In the genomic region with DNA sequence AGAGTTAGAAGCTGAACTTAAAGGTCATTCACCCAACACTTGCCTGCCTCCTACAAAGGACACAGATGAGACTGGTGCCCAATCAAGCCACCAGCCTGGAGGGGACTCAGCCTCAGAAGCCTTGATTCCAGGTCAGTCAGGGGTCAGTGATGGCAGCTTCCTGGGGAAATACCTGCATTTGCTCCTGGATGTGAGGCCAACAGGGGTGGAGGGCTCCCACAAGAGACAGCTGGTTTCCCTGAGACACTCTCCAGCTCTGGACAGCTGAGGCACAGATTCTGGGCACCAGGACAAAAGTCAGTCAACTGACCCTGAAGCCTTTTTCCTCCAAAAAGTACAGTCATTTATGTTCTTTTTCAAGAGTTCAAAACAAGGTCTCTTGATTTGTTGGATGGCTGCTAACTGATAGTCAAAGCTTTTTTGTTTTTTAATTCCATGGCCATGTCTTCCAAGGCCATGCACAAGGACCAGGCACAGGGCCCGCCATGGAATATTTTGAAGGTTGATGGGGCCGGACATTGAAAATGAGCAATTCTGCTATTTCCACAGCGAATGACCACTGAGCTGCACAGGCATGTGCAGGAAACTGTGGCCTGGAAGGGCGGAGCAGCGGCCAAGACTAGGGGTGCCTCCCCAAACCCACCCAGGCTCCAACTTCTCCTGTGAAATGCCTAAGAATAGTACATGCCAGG, we compare ENCODE assay signal across 10 cellular contexts. TPM values are rescaled to one million over a fixed set of nuclear protein-coding genes. Genes with fewer than 3 reads are reported as not detected.
DNase-seq lines count a peak whose midpoint lies in the region; ATAC-seq, FAIRE-seq and TF ChIP-seq lines count a peak whose summit lies in the region.
"Had no signal": no experiment of that assay in that cellular context is flagged by ENCODE, and none has a peak within 500 bp of the region (broad histone marks: within the 10 kb centered on the region; RNA-seq: fewer than 3 reads in every experiment).

No MANE protein-coding gene starts in this region.

- DNase-seq in activated T-cell treated with anti-CD3 and anti-CD28 coated beads, Interleukin-2, amount 50 U/mL, for 4 hours, result no peak
- DNase-seq in activated T-cell treated with anti-CD3 and anti-CD28 coated beads for 4 hours (no peak), kidney (peak; percentile 52), thoracic aorta (ENCODE audit: low spot score) (no peak), GDM1 (lab: John Stamatoyannopoulos, UW) (no peak), 8988T (no peak)
- DNase-seq in activated naive CD8-positive, alpha-beta T cell treated with anti-CD3 and anti-CD28 coated beads, Interleukin-2, amount 50 U/mL, for 24 hours, result no peak
- no peak for DNase-seq in activated CD8-positive, alpha-beta memory T cell treated with anti-CD3 and anti-CD28 coated beads for 24 hours
- DNase-seq: activated CD8-positive, alpha-beta T cell treated with anti-CD3 and anti-CD28 coated beads, Interleukin-2, amount 10 ng/mL, durations not matched to agents 7 days and 5 days; C1 segment of cervical spinal cord had no signal

- no peaks in the 10 kb centered on the region for H3K36me3 Mint-ChIP-seq in activated T-cell treated with anti-CD3 and anti-CD28 coated beads, Interleukin-2, amount 50 U/mL, for 4 hours (ENCODE audit: insufficient read depth)
- no peaks in the 10 kb centered on the region for H3K36me3 Mint-ChIP-seq in activated naive CD8-positive, alpha-beta T cell treated with anti-CD3 and anti-CD28 coated beads, Interleukin-2, amount 50 U/mL, for 24 hours (ENCODE audit: low read depth)

- FAIRE-seq in kidney (lab: Jason Lieb, UNC), result no peak

- H3K27ac Mint-ChIP-seq in activated naive CD8-positive, alpha-beta T cell treated with anti-CD3 and anti-CD28 coated beads, Interleukin-2, amount 50 U/mL, for 24 hours, result no peak overlapping the region
- H3K27ac Mint-ChIP-seq: activated CD8-positive, alpha-beta T cell treated with anti-CD3 and anti-CD28 coated beads, Interleukin-2, amount 10 ng/mL, durations not matched to agents 7 days and 5 days had no signal

- H3K27me3 Mint-ChIP-seq in activated T-cell treated with anti-CD3 and anti-CD28 coated beads, Interleukin-2, amount 50 U/mL, for 4 hours (ENCODE audit: low read depth), result peaks cover 20% of the 10 kb centered on the region
- peaks cover 21% of the 10 kb centered on the region for H3K27me3 Mint-ChIP-seq in activated naive CD8-positive, alpha-beta T cell treated with anti-CD3 and anti-CD28 coated beads, Interleukin-2, amount 50 U/mL, for 24 hours

- H3K4me3 ChIP-seq in kidney (ENCODE audit: low read length in 2 of 2), result peak overlapping the region in 1 of 2 donors; percentile 71
- peak overlapping the region; percentile 80 for H3K4me3 ChIP-seq in thoracic aorta

- H3K9me3 ChIP-seq in kidney (ENCODE audit: control insufficient read depth in 1 of 2, low read length in 2 of 2) (no peaks in the 10 kb centered on the region), thoracic aorta (no peaks in the 10 kb centered on the region)

- intact Hi-C loops in kidney (cut with DNase I), result no loop called here

- TF ChIP-seq CTCF in kidney (IDR thresholded peaks at IDR 0.05; ENCODE audit: borderline replicate concordance, extremely low read depth, insufficient read depth) (no peak), thoracic aorta (IDR thresholded peaks at IDR 0.05) (no peak)

- no peak for ATAC-seq in activated T-cell treated with anti-CD3 and anti-CD28 coated beads, Interleukin-2, amount 50 U/mL, for 4 hours
- no peak for ATAC-seq in activated naive CD8-positive, alpha-beta T cell treated with anti-CD3 and anti-CD28 coated beads, Interleukin-2, amount 50 U/mL, for 24 hours
- no peak for ATAC-seq in thoracic aorta (ENCODE audit: insufficient number of reproducible peaks, low FRiP score, low read depth)
- ATAC-seq: activated CD8-positive, alpha-beta T cell treated with anti-CD3 and anti-CD28 coated beads, Interleukin-2, amount 10 ng/mL, durations not matched to agents 7 days and 5 days had no signal

- no peak overlapping the region for H3K27ac ChIP-seq in kidney (ENCODE audit: low read depth in 2 of 2, low read length in 2 of 2)
- peak overlapping the region in 1 of 2 donors; percentile 87 for H3K27ac ChIP-seq in thoracic aorta

- H3K9me3 Mint-ChIP-seq in activated T-cell treated with anti-CD3 and anti-CD28 coated beads, Interleukin-2, amount 50 U/mL, for 4 hours, result no peaks in the 10 kb centered on the region
- no peaks in the 10 kb centered on the region for H3K9me3 Mint-ChIP-seq in activated naive CD8-positive, alpha-beta T cell treated with anti-CD3 and anti-CD28 coated beads, Interleukin-2, amount 50 U/mL, for 24 hours

- H3K9ac ChIP-seq in kidney (ENCODE audit: low read length in 2 of 2), result no peak overlapping the region

- H3K36me3 ChIP-seq in kidney (ENCODE audit: control insufficient read depth in 1 of 2, insufficient read depth in 2 of 2, low read length in 2 of 2) (no peaks in the 10 kb centered on the region), thoracic aorta (no peaks in the 10 kb centered on the region)

- H3K4me1 ChIP-seq in kidney (ENCODE audit: control insufficient read depth in 1 of 2, insufficient read depth in 1 of 2, low read depth in 1 of 2, low read length in 2 of 2) (peaks cover 1 to 21% of the 10 kb centered on the region in 2 donors), thoracic aorta (ENCODE audit: control insufficient read depth in 1 of 2, low read depth in 2 of 2) (peaks cover 19 to 58% of the 10 kb centered on the region in 2 donors)

- H3K27me3 ChIP-seq in thoracic aorta (replicated peaks; ENCODE audit: insufficient read depth), result no peaks in the 10 kb centered on the region

- peaks cover 10% of the 10 kb centered on the region for H3K4me1 Mint-ChIP-seq in activated T-cell treated with anti-CD3 and anti-CD28 coated beads, Interleukin-2, amount 50 U/mL, for 4 hours (ENCODE audit: low read depth)
- H3K4me1 Mint-ChIP-seq in activated naive CD8-positive, alpha-beta T cell treated with anti-CD3 and anti-CD28 coated beads, Interleukin-2, amount 50 U/mL, for 24 hours, result peaks cover 13% of the 10 kb centered on the region

- H3K4me3 Mint-ChIP-seq in activated T-cell treated with anti-CD3 and anti-CD28 coated beads, Interleukin-2, amount 50 U/mL, for 4 hours, result peak overlapping the region; percentile 46
- peak overlapping the region; percentile 61 for H3K4me3 Mint-ChIP-seq in activated naive CD8-positive, alpha-beta T cell treated with anti-CD3 and anti-CD28 coated beads, Interleukin-2, amount 50 U/mL, for 24 hours

RNA-seq across cellular contexts. Expression of a gene that starts 1.8 kb away (rescaled TPM):
- 1 to 10 TPM; 1.6 to 7.4 (median 4.3) TPM for total RNA-seq in activated T-cell treated with anti-CD3 and anti-CD28 coated beads, Interleukin-2, amount 50 U/mL, for 4 hours
- total RNA-seq in kidney (25.6 TPM), thoracic aorta (10 to 100 TPM; 59.5 to 77.3 TPM)
- 7.6 TPM for polyA plus RNA-seq in kidney (ENCODE audit: insufficient read depth, low read depth, low replicate concordance)

RNA-seq across cellular contexts. Expression of a gene that starts 58.1 kb away (rescaled TPM):
- total RNA-seq in activated T-cell treated with anti-CD3 and anti-CD28 coated beads, Interleukin-2, amount 50 U/mL, for 4 hours, result 10 to 100 TPM; 25.6 to 33.7 (median 27.2) TPM
- total RNA-seq in kidney (16.0 TPM), thoracic aorta (10 to 100 TPM; 16.5 to 23.8 TPM)
- polyA plus RNA-seq in kidney (ENCODE audit: insufficient read depth, low read depth, low replicate concordance), result 2.3 TPM
